20 cellular contexts compared by ENCODE assay signal in the genomic region with DNA sequence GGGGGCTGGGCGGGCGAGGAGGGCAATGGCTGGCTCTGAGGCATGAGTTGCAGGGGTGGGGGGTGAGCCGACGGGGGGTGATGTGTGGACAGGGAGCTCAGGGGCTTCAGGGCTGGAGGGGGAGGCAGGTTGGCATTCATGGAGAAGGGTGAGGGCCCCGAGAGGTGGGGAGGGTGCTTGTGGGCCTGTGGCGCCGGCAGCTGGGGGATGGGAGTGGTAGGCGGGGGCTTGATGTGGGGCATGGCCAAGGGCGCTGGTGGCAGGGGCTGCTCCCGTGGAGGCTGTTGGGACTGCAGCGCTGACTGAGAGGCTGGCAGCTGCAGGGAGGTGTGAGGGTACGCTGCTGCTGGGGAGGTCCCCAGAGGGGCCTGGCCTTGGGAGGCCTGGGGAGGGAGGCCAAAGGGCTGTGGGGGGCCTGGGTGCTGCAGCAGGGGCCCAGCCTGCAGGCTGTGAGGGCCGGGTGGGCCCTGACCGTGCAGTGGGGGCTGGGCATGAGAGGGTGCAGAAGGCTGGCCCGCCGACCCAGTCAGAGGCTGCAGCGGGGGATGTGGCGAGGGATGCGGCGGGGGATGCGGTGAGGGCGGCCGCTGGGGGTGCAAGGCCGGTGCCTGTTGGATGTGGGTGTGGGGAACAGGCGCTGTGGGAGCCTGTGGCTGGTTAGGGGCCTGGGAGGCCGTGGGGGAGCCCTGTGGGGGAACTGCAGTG. TPM values are rescaled to one million over a fixed set of nuclear protein-coding genes. Genes with fewer than 3 reads are reported as not detected.
"Had no signal": no experiment of that assay in that cellular context is flagged by ENCODE, and none has a peak within 500 bp of the region (broad histone marks: within the 10 kb centered on the region; RNA-seq: fewer than 3 reads in every experiment).

No MANE protein-coding gene starts in this region.

- H3K9me3 Mint-ChIP-seq: activated naive CD4-positive, alpha-beta T cell treated with anti-CD3 and anti-CD28 coated beads, Interleukin-2, amount 50 U/mL, for 24 hours; activated T-cell treated with anti-CD3 and anti-CD28 coated beads, Interleukin-2, amount 50 U/mL, for 4 hours; memory B cell had no signal

- DNase-seq: activated CD4-positive, alpha-beta T cell treated with anti-CD3 and anti-CD28 coated beads, Interleukin-2, amount 50 U/mL, for 1 hour; activated CD4-positive, CD25-positive, alpha-beta regulatory T cell treated with anti-CD3 and anti-CD28 coated beads, Interleukin-2, amount 50 U/mL, for 72 hours; activated CD8-positive, alpha-beta memory T cell treated with anti-CD3 and anti-CD28 coated beads, Interleukin-2, amount 50 U/mL, for 4 hours; activated gamma-delta T cell; activated T-cell treated with anti-CD3 and anti-CD28 coated beads, Interleukin-2, amount 50 U/mL, for 4 hours; dermis blood vessel endothelial cell; effector memory CD4-positive, alpha-beta T cell; foreskin fibroblast; glutamatergic neuron; hypothalamus; islet precursor cell; T-helper 1 cell; T1000 had no signal

- H3K27ac Mint-ChIP-seq: activated naive CD4-positive, alpha-beta T cell treated with anti-CD3 and anti-CD28 coated beads, Interleukin-2, amount 50 U/mL, for 24 hours; memory B cell had no signal

- H3K9me3 ChIP-seq: breast epithelium had no signal

- H3K4me1 Mint-ChIP-seq: activated naive CD4-positive, alpha-beta T cell treated with anti-CD3 and anti-CD28 coated beads, Interleukin-2, amount 50 U/mL, for 24 hours; memory B cell had no signal

- H3K27me3 Mint-ChIP-seq: activated naive CD4-positive, alpha-beta T cell treated with anti-CD3 and anti-CD28 coated beads, Interleukin-2, amount 50 U/mL, for 24 hours; memory B cell; progenitor cell of endocrine pancreas had no signal

- H3K4me3 Mint-ChIP-seq: activated naive CD4-positive, alpha-beta T cell treated with anti-CD3 and anti-CD28 coated beads, Interleukin-2, amount 50 U/mL, for 24 hours; activated T-cell treated with anti-CD3 and anti-CD28 coated beads, Interleukin-2, amount 50 U/mL, for 4 hours; memory B cell had no signal

- ATAC-seq: activated T-cell treated with anti-CD3 and anti-CD28 coated beads, Interleukin-2, amount 50 U/mL, for 4 hours; SK-N-SH treated with all-trans-retinoic acid at 6 μM for 48 hours had no signal

- H3K27ac ChIP-seq: VCaP had no signal

- H3K4me3 ChIP-seq: breast epithelium had no signal

- H3K27me3 ChIP-seq: breast epithelium had no signal

RNA-seq across cellular contexts. Expression of gene SLC45A1, which starts 42.7 kb away (rescaled TPM):
- total RNA-seq: mononuclear cell had no signal
